In genomic region chr17:48612456-48612853, GRCh38 we compare ENCODE assay signal across 10 cellular contexts. TPM values are rescaled to one million over a fixed set of nuclear protein-coding genes. Genes with fewer than 3 reads are reported as not detected.
DNase-seq lines count a peak whose midpoint lies in the region; ATAC-seq, FAIRE-seq and TF ChIP-seq lines count a peak whose summit lies in the region.
"Had no signal": no experiment of that assay in that cellular context is flagged by ENCODE, and none has a peak within 500 bp of the region (broad histone marks: within the 10 kb centered on the region; RNA-seq: fewer than 3 reads in every experiment).

No MANE protein-coding gene starts in this region.

- H3K9ac ChIP-seq in KMS-11 = no peak overlapping the region
- no peak overlapping the region for H3K9ac ChIP-seq in astrocyte (ENCODE audit: low read length)
- H3K9ac ChIP-seq in neural cell (ENCODE audit: low read length) = no peak overlapping the region

- H4K20me1 ChIP-seq in KMS-11 (ENCODE audit: insufficient read depth) (no peaks in the 10 kb centered on the region), astrocyte (ENCODE audit: insufficient read depth, low read length) (peaks cover 29% of the 10 kb centered on the region), neural cell (ENCODE audit: insufficient read depth) (no peaks in the 10 kb centered on the region)

- no peaks in the 10 kb centered on the region for H3K4me1 Mint-ChIP-seq in astrocyte (ENCODE audit: low read depth, unreplicated experiment)

- peak overlapping the region; percentile 92 for H3K4me2 ChIP-seq in KMS-11
- peak overlapping the region; percentile 76 for H3K4me2 ChIP-seq in astrocyte (ENCODE audit: low read length)
- H3K4me2 ChIP-seq in neural cell (ENCODE audit: low read length) = no peak overlapping the region

- H3K4me1 ChIP-seq in KMS-11 (ENCODE audit: low read depth, poor library complexity, severe bottlenecking) = peaks cover 17% of the 10 kb centered on the region
- H3K4me1 ChIP-seq in astrocyte (ENCODE audit: insufficient read depth, low read length) = peaks cover 4% of the 10 kb centered on the region

- H3K36me3 ChIP-seq in KMS-11 (ENCODE audit: insufficient read depth) = no peaks in the 10 kb centered on the region
- H3K36me3 ChIP-seq in astrocyte (ENCODE audit: insufficient read depth, low read length) = no peaks in the 10 kb centered on the region
- H3K36me3 ChIP-seq in neural cell (ENCODE audit: insufficient read depth, low read length) = no peaks in the 10 kb centered on the region

- peaks cover 79% of the 10 kb centered on the region for H3K27me3 Mint-ChIP-seq in astrocyte (ENCODE audit: low read depth, unreplicated experiment)

- H3F3A ChIP-seq in neural cell (ENCODE audit: insufficient read depth, low read length, poor library complexity, severe bottlenecking) = no peaks in the 10 kb centered on the region

- H3K9me2 ChIP-seq in neural cell (ENCODE audit: insufficient read depth, low read length) = no peaks in the 10 kb centered on the region

- H3K9me3 ChIP-seq in astrocyte (ENCODE audit: insufficient read depth, low read depth, low read length) = peaks cover 3% of the 10 kb centered on the region
- peaks cover 7% of the 10 kb centered on the region for H3K9me3 ChIP-seq in neural cell (ENCODE audit: low read length)

- no peak for TF ChIP-seq RAD21 in neural cell (conservative IDR thresholded peaks at IDR 0.05)

- H3K4me3 ChIP-seq in KMS-11 (IDR thresholded peaks at IDR 0.05; ENCODE audit: insufficient read depth, low read depth, low read length) = no peak overlapping the region
- no peak overlapping the region for H3K4me3 ChIP-seq in astrocyte (ENCODE audit: insufficient read depth, low read depth, low read length)
- no peak overlapping the region for H3K4me3 ChIP-seq in neural cell (ENCODE audit: low read length)

- DNase-seq in COR-L47 (lab: John Stamatoyannopoulos, UW) (peak; percentile 42), astrocyte (ENCODE audit: low read depth) (no peak), iPS-NIHi11 (ENCODE audit: low spot score) (no peak)
- DNase-seq in stimulated activated naive CD4-positive, alpha-beta T cell treated with Interleukin-2 at 50 U/mL for 16 hours (lab: John Stamatoyannopoulos, UW) = no peak
- DNase-seq in NK-92 treated with Interleukin-12 subunit alpha and Interleukin-12 subunit beta, amount 100 ng/mL, for 24 hours (lab: John Stamatoyannopoulos, UW) = no peak
- DNase-seq: anterior cingulate cortex had no signal

- H3K9me3 Mint-ChIP-seq in astrocyte (ENCODE audit: unreplicated experiment) = peaks cover 31% of the 10 kb centered on the region

- no peak for ATAC-seq in GM21576 (IDR thresholded peaks at IDR 0.05; ENCODE audit: unreplicated experiment)

- no peak for FAIRE-seq in astrocyte (lab: Jason Lieb, UNC)

- H2AFZ ChIP-seq in KMS-11 (ENCODE audit: low read depth) (peak overlapping the region; percentile 67), astrocyte (ENCODE audit: low read depth, low read length) (no peak overlapping the region), neural cell (ENCODE audit: low read depth, low read length) (no peak overlapping the region)

- peak overlapping the region; percentile 38; the same call in 1 of the 2 replicates for H3K27ac ChIP-seq in KMS-11
- H3K27ac ChIP-seq in astrocyte (ENCODE audit: low read depth, low read length) = no peak overlapping the region
- no peak overlapping the region for H3K27ac ChIP-seq in neural cell (ENCODE audit: low read length)

- peaks cover 40% of the 10 kb centered on the region for H3K27me3 ChIP-seq in KMS-11 (ENCODE audit: insufficient read depth, low read depth)
- H3K27me3 ChIP-seq in astrocyte (ENCODE audit: insufficient read depth, low read length) = peaks cover 85% of the 10 kb centered on the region
- H3K27me3 ChIP-seq in neural cell (ENCODE audit: insufficient read depth, low read depth, low read length) = peaks cover 99% of the 10 kb centered on the region

- TF ChIP-seq CTCF in KMS-11 (conservative IDR thresholded peaks at IDR 0.05; ENCODE audit: low read depth, low read length) = no peak
- TF ChIP-seq CTCF in astrocyte (IDR thresholded peaks at IDR 0.05; ENCODE audit: insufficient read depth, low read depth, low read length) = no peak
- TF ChIP-seq CTCF in neural cell (IDR thresholded peaks at IDR 0.05; ENCODE audit: poor library complexity, severe bottlenecking) = no peak

- no peak for TF ChIP-seq EP300 in neural cell (conservative IDR thresholded peaks at IDR 0.05; ENCODE audit: poor library complexity, severe bottlenecking)

- no peaks in the 10 kb centered on the region for H3K36me3 Mint-ChIP-seq in astrocyte (ENCODE audit: low read depth, unreplicated experiment)

- no peaks in the 10 kb centered on the region for H3K79me2 ChIP-seq in KMS-11 (ENCODE audit: insufficient read depth, low read depth)
- no peaks in the 10 kb centered on the region for H3K79me2 ChIP-seq in astrocyte (ENCODE audit: insufficient read depth, low read length)
- H3K79me2 ChIP-seq in neural cell (replicated peaks; ENCODE audit: insufficient read depth, low read length) = no peaks in the 10 kb centered on the region

- H3K27ac Mint-ChIP-seq in astrocyte (ENCODE audit: unreplicated experiment) = peak overlapping the region; percentile 50

- peak overlapping the region; percentile 40 for H3K4me3 Mint-ChIP-seq in astrocyte (ENCODE audit: unreplicated experiment)

TF ChIP-seq in neural cell, 6 proteins besides CTCF, POLR2A, EP300 and RAD21:
- TF ChIP-seq REST (IDR thresholded peaks at IDR 0.05; ENCODE audit: borderline replicate concordance) (no peak), EZH2 (IDR thresholded peaks at IDR 0.05; ENCODE audit: borderline replicate concordance, insufficient read depth, low read length, poor library complexity, severe bottlenecking) (peak; percentile 53)

RNA-seq across cellular contexts. Expression of gene HOXB7, which starts 1.6 kb away (rescaled TPM):
- not detected in 2 replicates for total RNA-seq in astrocyte
- not detected in 2 replicates for polyA plus RNA-seq in neural cell
- not detected in 2 replicates for polyA minus RNA-seq in neural cell

RNA-seq across cellular contexts. Expression of gene HOXB8, which starts 2.6 kb away (rescaled TPM):
- not detected in 2 replicates for total RNA-seq in astrocyte
- not detected in 2 replicates for polyA plus RNA-seq in neural cell
- not detected in 2 replicates for polyA minus RNA-seq in neural cell
- total RNA-seq: osteoblast had no signal

RNA-seq across cellular contexts. Expression of gene HOXB6, which starts 7.7 kb away (rescaled TPM):
- total RNA-seq in astrocyte = not detected in 2 replicates
- not detected in 2 replicates for polyA plus RNA-seq in neural cell
- polyA minus RNA-seq in neural cell = not detected in 2 replicates

RNA-seq across cellular contexts. Expression of gene HOXB9, which starts 13.7 kb away (rescaled TPM):
- 0.10 and 0.11 TPM in 2 replicates for total RNA-seq in astrocyte
- not detected in 2 replicates for polyA plus RNA-seq in neural cell
- not detected in 2 replicates for polyA minus RNA-seq in neural cell
- total RNA-seq: osteoblast had no signal

RNA-seq across cellular contexts. Expression of gene HOXB5, which starts 18.9 kb away (rescaled TPM):
- total RNA-seq in astrocyte = not detected in 2 replicates
- not detected in 2 replicates for polyA plus RNA-seq in neural cell
- not detected in 2 replicates for polyA minus RNA-seq in neural cell
- total RNA-seq: osteoblast had no signal
